ENCODE assay signal across 14 cellular contexts in genomic region chr12:63353559-63353958, GRCh38.
A peak's percentile ranks its signal among the peaks of the same experiment; 100 is the strongest.
DNase-seq lines count a peak whose midpoint lies in the region; ATAC-seq and TF ChIP-seq lines count a peak whose summit lies in the region.
"Had no signal": no experiment of that assay in that cellular context is flagged by ENCODE, and none has a peak within 500 bp of the region (broad histone marks: within the 10 kb centered on the region; RNA-seq: fewer than 3 reads in every experiment).

No MANE protein-coding gene starts in this region.

- H3K36me3 ChIP-seq in Peyer's patch = no peaks in the 10 kb centered on the region
- H3K36me3 ChIP-seq: heart left ventricle, upper lobe of left lung had no signal

- H3K27me3 Mint-ChIP-seq in activated CD8-positive, alpha-beta T cell treated with anti-CD3 and anti-CD28 coated beads, Interleukin-2, amount 10 ng/mL, durations not matched to agents 7 days and 5 days (ENCODE audit: low read depth) = no peaks in the 10 kb centered on the region
- no peaks in the 10 kb centered on the region for H3K27me3 Mint-ChIP-seq in naive thymus-derived CD8-positive, alpha-beta T cell
- H3K27me3 Mint-ChIP-seq: dendritic cell treated with granulocyte-macrophage colony-stimulating factor and Interleukin-4, amounts not matched to agents 40 ng/mL and 50 ng/mL, for 4 days had no signal

- H3K4me3 Mint-ChIP-seq in activated CD8-positive, alpha-beta T cell treated with anti-CD3 and anti-CD28 coated beads, Interleukin-2, amount 10 ng/mL, durations not matched to agents 7 days and 5 days = no peak overlapping the region
- no peak overlapping the region for H3K4me3 Mint-ChIP-seq in naive thymus-derived CD8-positive, alpha-beta T cell
- H3K4me3 Mint-ChIP-seq: dendritic cell treated with granulocyte-macrophage colony-stimulating factor and Interleukin-4, amounts not matched to agents 40 ng/mL and 50 ng/mL, for 4 days had no signal

- no peak for TF ChIP-seq POLR2A in Peyer's patch (IDR thresholded peaks at IDR 0.05)

- H3K9me3 ChIP-seq in Peyer's patch = no peaks in the 10 kb centered on the region
- H3K9me3 ChIP-seq: heart left ventricle, upper lobe of left lung had no signal

- no peaks in the 10 kb centered on the region for H3K4me1 ChIP-seq in Peyer's patch
- H3K4me1 ChIP-seq: upper lobe of left lung had no signal

- no peaks in the 10 kb centered on the region for H3K36me3 Mint-ChIP-seq in activated CD8-positive, alpha-beta T cell treated with anti-CD3 and anti-CD28 coated beads, Interleukin-2, amount 10 ng/mL, durations not matched to agents 7 days and 5 days (ENCODE audit: low read depth)
- H3K36me3 Mint-ChIP-seq in naive thymus-derived CD8-positive, alpha-beta T cell = no peaks in the 10 kb centered on the region
- H3K36me3 Mint-ChIP-seq: activated naive CD4-positive, alpha-beta T cell treated with anti-CD3 and anti-CD28 coated beads, Interleukin-2, amount 50 U/mL, for 72 hours had no signal

- POLR2A ChIA-PET in activated CD8-positive, alpha-beta T cell treated with anti-CD3 and anti-CD28 coated beads, Interleukin-2, amount 10 ng/mL, durations not matched to agents 7 days and 5 days (lab: Charles Lee) = no interaction called here
- POLR2A ChIA-PET in naive thymus-derived CD8-positive, alpha-beta T cell (lab: Charles Lee) = no interaction called here

- H3K9me3 Mint-ChIP-seq in activated CD8-positive, alpha-beta T cell treated with anti-CD3 and anti-CD28 coated beads, Interleukin-2, amount 10 ng/mL, durations not matched to agents 7 days and 5 days (ENCODE audit: insufficient read depth) = no peaks in the 10 kb centered on the region
- H3K9me3 Mint-ChIP-seq in naive thymus-derived CD8-positive, alpha-beta T cell = peaks cover 0 to 5% (median 0%) of the 10 kb centered on the region in 9 donors

- ATAC-seq in activated CD8-positive, alpha-beta T cell treated with anti-CD3 and anti-CD28 coated beads, Interleukin-2, amount 10 ng/mL, durations not matched to agents 7 days and 5 days = no peak
- no peak for ATAC-seq in naive thymus-derived CD8-positive, alpha-beta T cell
- ATAC-seq: activated naive CD4-positive, alpha-beta T cell treated with anti-CD3 and anti-CD28 coated beads, Interleukin-2, amount 50 U/mL, for 72 hours; heart left ventricle; left ventricle myocardium superior had no signal

- peak; percentile 26 for TF ChIP-seq CTCF in epithelial cell of proximal tubule (conservative IDR thresholded peaks at IDR 0.05; ENCODE audit: low read depth, low read length)
- TF ChIP-seq CTCF in Peyer's patch (IDR thresholded peaks at IDR 0.05) = no peak

- no peaks in the 10 kb centered on the region for H3K27me3 ChIP-seq in Peyer's patch
- H3K27me3 ChIP-seq: heart left ventricle, upper lobe of left lung had no signal

- H3K4me1 Mint-ChIP-seq in activated CD8-positive, alpha-beta T cell treated with anti-CD3 and anti-CD28 coated beads, Interleukin-2, amount 10 ng/mL, durations not matched to agents 7 days and 5 days (ENCODE audit: low read depth) = no peaks in the 10 kb centered on the region
- no peaks in the 10 kb centered on the region for H3K4me1 Mint-ChIP-seq in naive thymus-derived CD8-positive, alpha-beta T cell

- DNase-seq in NCI-H510A treated with DMSO at 0.1 percent for 48 hours (lab: John Stamatoyannopoulos, UW) = peak; percentile 75
- DNase-seq in NCI-H510A (lab: John Stamatoyannopoulos, UW) = no peak
- peak; percentile 77 for DNase-seq in NCI-H748 treated with DMSO at 0.1 percent for 48 hours (lab: John Stamatoyannopoulos, UW)
- no peak for DNase-seq in epithelial cell of proximal tubule (ENCODE audit: low read depth)
- DNase-seq in activated gamma-delta T cell (lab: John Stamatoyannopoulos, UW) = no peak
- no peak for DNase-seq in activated CD8-positive, alpha-beta T cell treated with anti-CD3 and anti-CD28 coated beads, Interleukin-2, amount 10 ng/mL, durations not matched to agents 7 days and 5 days
- no peak for DNase-seq in Peyer's patch
- no peak for DNase-seq in naive thymus-derived CD8-positive, alpha-beta T cell
- DNase-seq: heart left ventricle, left ventricle myocardium superior, NCI-H2171 treated with DMSO at 0.1 percent for 48 hours, upper lobe of left lung had no signal

- no peak overlapping the region for H3K27ac Mint-ChIP-seq in activated CD8-positive, alpha-beta T cell treated with anti-CD3 and anti-CD28 coated beads, Interleukin-2, amount 10 ng/mL, durations not matched to agents 7 days and 5 days
- no peak overlapping the region for H3K27ac Mint-ChIP-seq in naive thymus-derived CD8-positive, alpha-beta T cell
- H3K27ac Mint-ChIP-seq: activated naive CD4-positive, alpha-beta T cell treated with anti-CD3 and anti-CD28 coated beads, Interleukin-2, amount 50 U/mL, for 72 hours; dendritic cell treated with granulocyte-macrophage colony-stimulating factor and Interleukin-4, amounts not matched to agents 40 ng/mL and 50 ng/mL, for 4 days had no signal

- H3K4me3 ChIP-seq in epithelial cell of proximal tubule (ENCODE audit: low read depth, low read length) (no peak overlapping the region), Peyer's patch (no peak overlapping the region)
- H3K4me3 ChIP-seq: heart left ventricle, upper lobe of left lung had no signal

- H3K27ac ChIP-seq in Peyer's patch = no peak overlapping the region
- H3K27ac ChIP-seq: heart left ventricle, upper lobe of left lung had no signal

- CTCF ChIA-PET in activated CD8-positive, alpha-beta T cell treated with anti-CD3 and anti-CD28 coated beads, Interleukin-2, amount 10 ng/mL, durations not matched to agents 7 days and 5 days (lab: Charles Lee) = no interaction called here

Comparison
In these comparisons a context has a peak if more than half of its experiments do, and no peak if none do; other contexts are left out.
1. DNase-seq: peak in NCI-H510A treated with DMSO at 0.1 percent for 48 hours (single experiment) and NCI-H748 treated with DMSO at 0.1 percent for 48 hours (single experiment); none in NCI-H510A (single experiment), epithelial cell of proximal tubule (single experiment), activated gamma-delta T cell (single experiment), activated CD8-positive, alpha-beta T cell treated with anti-CD3 and anti-CD28 coated beads, Interleukin-2, amount 10 ng/mL, durations not matched to agents 7 days and 5 days (single experiment), Peyer's patch (0 of 3) and naive thymus-derived CD8-positive, alpha-beta T cell (0 of 10).